In the genomic region with DNA sequence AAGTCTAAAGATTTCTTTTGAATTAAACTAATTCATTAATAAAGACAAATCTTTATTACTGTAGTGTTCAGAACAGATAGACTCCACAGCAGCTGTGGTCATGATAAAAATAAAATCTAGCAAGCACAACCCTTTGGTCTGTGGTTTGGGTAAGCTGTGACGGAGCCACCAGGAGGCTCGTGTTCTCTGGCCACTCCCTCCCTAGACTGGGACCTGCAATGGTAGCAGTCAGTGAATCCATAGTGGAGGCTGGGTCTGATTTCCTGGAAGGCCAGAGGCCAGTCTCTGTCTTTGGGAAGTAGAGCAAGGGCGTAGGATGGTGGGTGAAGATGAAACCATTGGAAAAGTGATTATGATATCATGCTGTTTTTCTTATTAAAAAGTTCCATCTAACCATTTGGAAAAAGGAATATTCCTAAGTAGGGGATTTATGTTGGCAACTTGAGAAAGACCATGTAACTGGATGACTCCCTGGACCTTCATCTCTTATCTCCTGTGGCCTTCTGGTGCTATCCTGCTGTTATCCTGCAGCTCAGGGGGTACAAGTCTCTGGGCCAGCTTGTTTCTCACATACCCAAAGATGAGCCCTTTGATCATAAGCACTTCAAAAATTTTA, we compare ENCODE assay signal across 12 cellular contexts. TPM values are rescaled to one million over a fixed set of nuclear protein-coding genes. Genes with fewer than 3 reads are reported as not detected.
DNase-seq lines count a peak whose midpoint lies in the region; ATAC-seq, FAIRE-seq and TF ChIP-seq lines count a peak whose summit lies in the region.
"Had no signal": no experiment of that assay in that cellular context is flagged by ENCODE, and none has a peak within 500 bp of the region (broad histone marks: within the 10 kb centered on the region; RNA-seq: fewer than 3 reads in every experiment).

No MANE protein-coding gene starts in this region.

- FAIRE-seq in GM19239 (lab: Jason Lieb, UNC): no peak
- FAIRE-seq: endometrium had no signal

- no peaks in the 10 kb centered on the region for H3K9me3 Mint-ChIP-seq in naive B cell
- H3K9me3 Mint-ChIP-seq in type B pancreatic cell: no peaks in the 10 kb centered on the region
- H3K9me3 Mint-ChIP-seq in glutamatergic neuron (ENCODE audit: unreplicated experiment): peaks cover 2% of the 10 kb centered on the region
- H3K9me3 Mint-ChIP-seq: CD4-positive, alpha-beta T cell had no signal

- peak; percentile 63 for ATAC-seq in GM19023 (IDR thresholded peaks at IDR 0.05; ENCODE audit: unreplicated experiment)
- ATAC-seq in HG02678 (IDR thresholded peaks at IDR 0.05; ENCODE audit: unreplicated experiment): peak; percentile 90
- peak; percentile 83 to 84 for ATAC-seq in naive B cell (ENCODE audit: low read depth in 2 of 2)

- no peaks in the 10 kb centered on the region for H3K36me3 Mint-ChIP-seq in naive B cell
- H3K36me3 Mint-ChIP-seq in type B pancreatic cell: no peaks in the 10 kb centered on the region
- no peaks in the 10 kb centered on the region for H3K36me3 Mint-ChIP-seq in glutamatergic neuron (ENCODE audit: unreplicated experiment)

- TF ChIP-seq CTCF in type B pancreatic cell (conservative IDR thresholded peaks at IDR 0.05): no peak
- no peak for TF ChIP-seq CTCF in glutamatergic neuron (IDR thresholded peaks at IDR 0.05; ENCODE audit: partially characterized antibody, unreplicated experiment)

- DNase-seq in HUDEP-2 (lab: John Stamatoyannopoulos, UW; ENCODE audit: unreplicated experiment in 76 of 76): peak in 59 of 76 experiments; percentile 12 to 74 (median 37)
- DNase-seq in naive B cell: no peak
- no peak for DNase-seq in type B pancreatic cell (ENCODE audit: extremely low spot score, unreplicated experiment)
- DNase-seq in NCI-H1048 (lab: John Stamatoyannopoulos, UW): no peak
- no peak for DNase-seq in GM19239 (ENCODE audit: insufficient read length, low spot score)
- DNase-seq in glutamatergic neuron: no peak
- DNase-seq: CD4-positive, alpha-beta T cell; NCI-H1930; T-helper 1 cell had no signal

- peaks cover 30 to 47% (median 34%) of the 10 kb centered on the region in 3 donors for H3K4me1 Mint-ChIP-seq in naive B cell
- H3K4me1 Mint-ChIP-seq in type B pancreatic cell (ENCODE audit: unreplicated experiment): no peaks in the 10 kb centered on the region
- H3K4me1 Mint-ChIP-seq in glutamatergic neuron (ENCODE audit: low read depth, unreplicated experiment): no peaks in the 10 kb centered on the region

- H3K27me3 Mint-ChIP-seq in naive B cell (no peaks in the 10 kb centered on the region), type B pancreatic cell (no peaks in the 10 kb centered on the region), glutamatergic neuron (ENCODE audit: unreplicated experiment) (no peaks in the 10 kb centered on the region)

- H3K27ac Mint-ChIP-seq in naive B cell (peak overlapping the region in 5 of 6 donors; percentile 27 to 95 (median 80)), type B pancreatic cell (no peak overlapping the region), glutamatergic neuron (ENCODE audit: unreplicated experiment) (no peak overlapping the region)
- H3K27ac Mint-ChIP-seq: CD4-positive, alpha-beta T cell had no signal

- H3K4me3 Mint-ChIP-seq in naive B cell: peak overlapping the region in 5 of 8 donors; percentile 5 to 82 (median 53)
- H3K4me3 Mint-ChIP-seq in type B pancreatic cell: no peak overlapping the region
- H3K4me3 Mint-ChIP-seq in glutamatergic neuron (ENCODE audit: unreplicated experiment): no peak overlapping the region
- H3K4me3 Mint-ChIP-seq: CD4-positive, alpha-beta T cell had no signal

RNA-seq across cellular contexts. Expression of a gene that starts 39.0 kb away (rescaled TPM):
- polyA plus RNA-seq in naive B cell (ENCODE audit: low read depth in 6 of 6): 10 to 100 TPM; 55.9 to 92.4 (median 65.2) TPM
- total RNA-seq in type B pancreatic cell (ENCODE audit: low replicate concordance): 12.9 and 13.8 TPM in 2 replicates
- 0.27 TPM for total RNA-seq in glutamatergic neuron (ENCODE audit: unreplicated experiment)

Comparison
In these comparisons a context has a peak if more than half of its experiments do, and no peak if none do; other contexts are left out.
1. DNase-seq: peak in HUDEP-2 (59 of 76); none in naive B cell (single experiment), type B pancreatic cell (single experiment), NCI-H1048 (single experiment), GM19239 (single experiment) and glutamatergic neuron (single experiment).
2. H3K27ac Mint-ChIP-seq: peak in naive B cell (5 of 6); none in type B pancreatic cell (single experiment) and glutamatergic neuron (single experiment).
3. H3K4me3 Mint-ChIP-seq: peak in naive B cell (5 of 8); none in type B pancreatic cell (single experiment) and glutamatergic neuron (single experiment).
4. RNA of a gene that starts 39.0 kb away (total RNA-seq): 12.9 to 13.8 TPM in type B pancreatic cell; 0.27 TPM in glutamatergic neuron (single experiment); every median in the first group is over 10 times any median in the second.
5. Peak in every context shown above with its lines, with median percentiles within 50 percentile points of each other: ATAC-seq.